ENCODE assay signal across 14 cellular contexts in the genomic region with DNA sequence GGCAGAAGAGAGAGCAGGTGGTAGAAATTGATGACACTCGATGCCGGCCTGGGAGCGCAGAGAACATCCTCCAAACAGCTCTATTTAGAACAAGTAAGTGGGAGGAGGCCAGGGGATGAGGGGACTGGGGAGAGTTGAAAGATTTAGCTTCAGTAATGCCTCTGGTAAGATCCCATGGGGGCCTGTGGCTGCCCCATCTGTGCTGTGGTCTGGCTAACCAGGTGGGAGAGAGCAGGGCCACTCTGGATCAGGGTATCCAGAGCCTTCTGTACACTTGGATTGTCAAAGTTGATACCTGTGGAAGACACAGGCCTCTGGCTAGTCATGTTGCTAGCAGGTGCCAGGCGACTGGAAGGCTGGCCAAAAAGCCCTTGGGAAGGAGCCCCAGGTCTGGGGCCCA. TPM values are rescaled to one million over a fixed set of nuclear protein-coding genes. Genes with fewer than 3 reads are reported as not detected.
"Had no signal": no experiment of that assay in that cellular context is flagged by ENCODE, and none has a peak within 500 bp of the region (broad histone marks: within the 10 kb centered on the region; RNA-seq: fewer than 3 reads in every experiment).

No MANE protein-coding gene starts in this region.

- DNase-seq: activated CD4-positive, alpha-beta T cell treated with anti-CD3 and anti-CD28 coated beads, Interleukin-2, amount 50 U/mL, for 1 hour; activated naive CD4-positive, alpha-beta T cell treated with anti-CD3 and anti-CD28 coated beads for 36 hours; kidney; left ventricle myocardium inferior; mesendoderm; nephron progenitor cell; psoas muscle; stimulated activated CD4-positive, alpha-beta T cell treated with anti-CD3 and anti-CD28 coated beads, Interleukin-2, amount 100 ng/mL, for 24 hours; stimulated activated naive CD8-positive, alpha-beta T cell treated with anti-CD3 and anti-CD28 coated beads, Interleukin-15, Interleukin-2, amounts not matched to agents 100 U/mL and 50 U/mL, for 24 hours; T-helper 2 cell; uterus had no signal

- H3K9me3 Mint-ChIP-seq: activated naive CD4-positive, alpha-beta T cell treated with anti-CD3 and anti-CD28 coated beads for 36 hours; nephron progenitor cell had no signal

- H3K27ac ChIP-seq: left ventricle myocardium inferior, psoas muscle, thoracic aorta, uterus had no signal

- H3K4me3 Mint-ChIP-seq: activated naive CD4-positive, alpha-beta T cell treated with anti-CD3 and anti-CD28 coated beads for 36 hours; nephron progenitor cell had no signal

- H3K9me3 ChIP-seq: left ventricle myocardium inferior, psoas muscle, thoracic aorta, uterus had no signal

- ATAC-seq: psoas muscle; sciatic nerve; stimulated activated naive CD8-positive, alpha-beta T cell treated with anti-CD3 and anti-CD28 coated beads, Interleukin-15, Interleukin-2, amounts not matched to agents 100 U/mL and 50 U/mL, for 24 hours had no signal

- H3K27ac Mint-ChIP-seq: activated naive CD4-positive, alpha-beta T cell treated with anti-CD3 and anti-CD28 coated beads for 36 hours; nephron progenitor cell had no signal

- H3K36me3 ChIP-seq: uterus had no signal

- H3K4me3 ChIP-seq: left ventricle myocardium inferior, psoas muscle, thoracic aorta, uterus had no signal

RNA-seq across cellular contexts. Expression of gene SLC12A5, which starts 33.1 kb away (rescaled TPM):
- total RNA-seq: activated naive CD4-positive, alpha-beta T cell treated with anti-CD3 and anti-CD28 coated beads for 36 hours; left ventricle myocardium inferior; psoas muscle; thoracic aorta had no signal

RNA-seq across cellular contexts. Expression of gene MMP9, which starts 53.4 kb away (rescaled TPM):
- total RNA-seq: activated naive CD4-positive, alpha-beta T cell treated with anti-CD3 and anti-CD28 coated beads for 36 hours; dermis blood vessel endothelial cell had no signal
